ENCODE assay signal across 2 cellular contexts in the genomic region with DNA sequence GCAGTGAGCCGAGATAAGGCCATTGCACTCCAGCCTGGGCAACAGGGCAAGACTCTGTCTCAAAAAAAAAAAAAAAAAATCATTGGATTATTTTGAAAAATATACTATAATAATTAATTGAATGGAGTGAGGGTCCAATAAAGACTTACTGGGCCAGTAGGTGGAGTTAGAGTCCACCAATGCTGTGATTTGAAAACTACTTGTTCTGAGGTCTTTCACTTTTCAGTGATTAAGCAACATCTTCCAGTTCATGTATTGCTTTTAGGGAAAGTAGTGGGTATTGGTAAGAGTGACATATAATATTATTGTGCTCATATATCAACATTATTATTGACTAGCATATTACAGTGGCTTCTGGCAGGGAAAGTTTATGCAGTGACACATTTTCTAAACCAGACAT.
TF ChIP-seq lines count a peak whose summit lies in the region.

No MANE protein-coding gene starts in this region.

TF ChIP-seq in SK-N-SH, 30 proteins besides CTCF, POLR2A, EP300 and RAD21:
- no peak for TF ChIP-seq ZBTB33 (IDR thresholded peaks at IDR 0.05; ENCODE audit: borderline replicate concordance, low read depth)
- no peak for TF ChIP-seq TAF1 (IDR thresholded peaks at IDR 0.05; ENCODE audit: borderline replicate concordance, low read depth, low read length)
- no peak for TF ChIP-seq CHD2 (IDR thresholded peaks at IDR 0.05; ENCODE audit: low read length, partially characterized antibody)
- TF ChIP-seq GATA2 (CRISPR knock-in tag; IDR thresholded peaks at IDR 0.05), result no peak
- TF ChIP-seq FOXM1 (IDR thresholded peaks at IDR 0.05; ENCODE audit: low read depth), result no peak
- no peak for TF ChIP-seq NRF1 (IDR thresholded peaks at IDR 0.05; ENCODE audit: low read depth, low read length)
- no peak for TF ChIP-seq GABPA (IDR thresholded peaks at IDR 0.05; ENCODE audit: low read depth)
- TF ChIP-seq MXI1 (IDR thresholded peaks at IDR 0.05; ENCODE audit: low read depth, low read length), result no peak
- no peak for TF ChIP-seq EZH2phosphoT487 (IDR thresholded peaks at IDR 0.05; ENCODE audit: borderline replicate concordance, low read depth)
- no peak for TF ChIP-seq YY1 (IDR thresholded peaks at IDR 0.05; ENCODE audit: low read depth)
- no peak for TF ChIP-seq MAX (IDR thresholded peaks at IDR 0.05; ENCODE audit: low read depth)
- TF ChIP-seq MEF2A (IDR thresholded peaks at IDR 0.05; ENCODE audit: borderline replicate concordance, low read depth), result no peak
- TF ChIP-seq NFIC (IDR thresholded peaks at IDR 0.05; ENCODE audit: borderline replicate concordance), result no peak
- TF ChIP-seq, protein P1, sequence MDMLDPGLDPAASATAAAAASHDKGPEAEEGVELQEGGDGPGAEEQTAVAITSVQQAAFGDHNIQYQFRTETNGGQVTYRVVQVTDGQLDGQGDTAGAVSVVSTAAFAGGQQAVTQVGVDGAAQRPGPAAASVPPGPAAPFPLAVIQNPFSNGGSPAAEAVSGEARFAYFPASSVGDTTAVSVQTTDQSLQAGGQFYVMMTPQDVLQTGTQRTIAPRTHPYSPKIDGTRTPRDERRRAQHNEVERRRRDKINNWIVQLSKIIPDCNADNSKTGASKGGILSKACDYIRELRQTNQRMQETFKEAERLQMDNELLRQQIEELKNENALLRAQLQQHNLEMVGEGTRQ (IDR thresholded peaks at IDR 0.05; ENCODE audit: borderline replicate concordance, low read depth, low read length), result no peak
- TF ChIP-seq SMC3 (IDR thresholded peaks at IDR 0.05; ENCODE audit: low read depth, low read length), result no peak

TF ChIP-seq in SK-N-SH treated with all-trans-retinoic acid at 6 μM for 48 hours, 23 proteins besides CTCF, POLR2A, EP300 and RAD21 (continued from another document):
- TF ChIP-seq, protein P2, sequence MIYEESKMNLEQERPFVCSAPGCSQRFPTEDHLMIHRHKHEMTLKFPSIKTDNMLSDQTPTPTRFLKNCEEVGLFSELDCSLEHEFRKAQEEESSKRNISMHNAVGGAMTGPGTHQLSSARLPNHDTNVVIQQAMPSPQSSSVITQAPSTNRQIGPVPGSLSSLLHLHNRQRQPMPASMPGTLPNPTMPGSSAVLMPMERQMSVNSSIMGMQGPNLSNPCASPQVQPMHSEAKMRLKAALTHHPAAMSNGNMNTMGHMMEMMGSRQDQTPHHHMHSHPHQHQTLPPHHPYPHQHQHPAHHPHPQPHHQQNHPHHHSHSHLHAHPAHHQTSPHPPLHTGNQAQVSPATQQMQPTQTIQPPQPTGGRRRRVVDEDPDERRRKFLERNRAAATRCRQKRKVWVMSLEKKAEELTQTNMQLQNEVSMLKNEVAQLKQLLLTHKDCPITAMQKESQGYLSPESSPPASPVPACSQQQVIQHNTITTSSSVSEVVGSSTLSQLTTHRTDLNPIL (CRISPR knock-in tag; IDR thresholded peaks at IDR 0.05; ENCODE audit: low read depth), result no peak
- TF ChIP-seq BACH2 (CRISPR knock-in tag; IDR thresholded peaks at IDR 0.05; ENCODE audit: borderline replicate concordance) (no peak), TCF4 (CRISPR knock-in tag; IDR thresholded peaks at IDR 0.05; ENCODE audit: borderline replicate concordance) (no peak), ESRRG (CRISPR knock-in tag; IDR thresholded peaks at IDR 0.05) (no peak)
